ENCODE assay signal across 21 cellular contexts in the genomic region with DNA sequence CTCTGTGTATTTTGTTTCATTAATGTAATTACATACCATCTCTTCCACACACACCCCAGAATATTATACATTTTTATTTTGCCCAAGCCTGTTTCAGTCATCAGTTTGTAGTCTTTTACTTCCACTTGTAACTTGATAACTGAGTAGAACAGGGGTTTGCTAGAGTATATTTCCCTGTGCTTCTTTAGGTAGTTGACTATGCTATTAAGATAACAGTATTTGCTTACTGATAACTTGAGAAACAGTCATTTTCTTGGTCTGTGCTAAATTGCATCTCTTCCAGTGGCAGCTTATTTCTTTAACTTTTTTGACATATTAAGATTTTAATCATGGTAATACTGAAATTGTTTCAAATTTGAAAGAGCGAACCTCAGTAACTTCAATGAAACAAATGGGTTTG. TPM values are rescaled to one million over a fixed set of nuclear protein-coding genes. Genes with fewer than 3 reads are reported as not detected.
DNase-seq lines count a peak whose midpoint lies in the region; ATAC-seq, FAIRE-seq and TF ChIP-seq lines count a peak whose summit lies in the region.
"Had no signal": no experiment of that assay in that cellular context is flagged by ENCODE, and none has a peak within 500 bp of the region (broad histone marks: within the 10 kb centered on the region; RNA-seq: fewer than 3 reads in every experiment).

No MANE protein-coding gene starts in this region.

- H3K27me3 ChIP-seq in cardiac muscle cell = no peaks in the 10 kb centered on the region
- H3K27me3 ChIP-seq in body of pancreas = peaks cover 0 to 4% of the 10 kb centered on the region in 2 donors
- H3K27me3 ChIP-seq in pancreas = peaks cover 0 to 17% (median 3%) of the 10 kb centered on the region in 4 donors
- H3K27me3 ChIP-seq in endodermal cell (ENCODE audit: control insufficient read depth, insufficient read depth, low read length, poor library complexity, severe bottlenecking) = no peaks in the 10 kb centered on the region

- WGBS in body of pancreas, 2 donors = 35 to 62% methylated on average over 1 of the region's 1 CpG
- WGBS in pancreas, 2 donors = 50 to 59% methylated on average over 1 of the region's 1 CpG
- 100% methylated on average over 1 of the region's 1 CpG; no CpG with 5 or more reads in 1 of the 2 experiments for WGBS in endodermal cell (ENCODE audit: insufficient coverage in 1 of 2, insufficient read length in 1 of 2), 2 experiments

- peaks cover 25% of the 10 kb centered on the region for H3K4me1 ChIP-seq in cardiac muscle cell (ENCODE audit: low read depth)
- H3K4me1 ChIP-seq in body of pancreas = peaks cover 16% of the 10 kb centered on the region
- H3K4me1 ChIP-seq in pancreas = peaks cover 0 to 6% (median 3%) of the 10 kb centered on the region in 3 donors
- H3K4me1 ChIP-seq in endodermal cell (ENCODE audit: control insufficient read depth, insufficient read depth, low read length) = no peaks in the 10 kb centered on the region

- TF ChIP-seq CTCF in cardiac muscle cell (IDR thresholded peaks at IDR 0.05; ENCODE audit: low read depth, low read length) (no peak), body of pancreas (IDR thresholded peaks at IDR 0.05) (no peak), pancreas (IDR thresholded peaks at IDR 0.05) (no peak), endodermal cell (conservative IDR thresholded peaks at IDR 0.05) (no peak)

- no peak overlapping the region for H3K9ac ChIP-seq in endodermal cell (ENCODE audit: extremely low read depth, low read length, poor library complexity, severe bottlenecking)

- no peaks in the 10 kb centered on the region for H3K36me3 Mint-ChIP-seq in endodermal cell (ENCODE audit: low read depth)
- H3K36me3 Mint-ChIP-seq: CD14-positive monocyte; CD8-positive, alpha-beta T cell had no signal

- no peaks in the 10 kb centered on the region for H3K9me3 ChIP-seq in cardiac muscle cell (ENCODE audit: low read depth)
- no peaks in the 10 kb centered on the region for H3K9me3 ChIP-seq in body of pancreas
- no peaks in the 10 kb centered on the region for H3K9me3 ChIP-seq in pancreas
- no peaks in the 10 kb centered on the region for H3K9me3 ChIP-seq in endodermal cell (ENCODE audit: control insufficient read depth, low read length)
- H3K9me3 ChIP-seq: HAP-1 had no signal

- no peak overlapping the region for H3K4me3 ChIP-seq in cardiac muscle cell
- H3K4me3 ChIP-seq in body of pancreas = no peak overlapping the region
- no peak overlapping the region for H3K4me3 ChIP-seq in pancreas
- no peak overlapping the region for H3K4me3 ChIP-seq in endodermal cell (ENCODE audit: low read length)
- H3K4me3 ChIP-seq: HAP-1 had no signal

- no peak for TF ChIP-seq POLR2A in body of pancreas (IDR thresholded peaks at IDR 0.05)

- H3K27me3 Mint-ChIP-seq in endodermal cell (ENCODE audit: insufficient read depth) = no peaks in the 10 kb centered on the region

- peaks cover 31% of the 10 kb centered on the region for H3K9me3 Mint-ChIP-seq in endodermal cell
- H3K9me3 Mint-ChIP-seq: CD14-positive monocyte; CD8-positive, alpha-beta T cell; HFFc6 had no signal

- no peak for DNase-seq in cardiac muscle cell (ENCODE audit: low read depth in 1 of 2, low spot score in 1 of 2)
- no peak for DNase-seq in left cardiac atrium
- no peak for DNase-seq in body of pancreas
- DNase-seq in pancreas = no peak
- no peak for DNase-seq in OCI-M2 (lab: John Stamatoyannopoulos, UW; ENCODE audit: unreplicated experiment)
- no peak for DNase-seq in activated gamma-delta T cell treated with Interleukin-2 at 50 U/mL for 16 hours
- DNase-seq in endodermal cell = no peak
- DNase-seq: CD8-positive, alpha-beta T cell; COR-L47; DMS153; DMS79 treated with DMSO at 0.1 percent for 48 hours; EL; HFFc6; IMR-90 had no signal

- no peak overlapping the region for H3K4me3 Mint-ChIP-seq in endodermal cell
- H3K4me3 Mint-ChIP-seq: CD14-positive monocyte; CD8-positive, alpha-beta T cell; HFFc6 had no signal

- intact Hi-C loops in left cardiac atrium (cut with DNase I) (no loop called here), body of pancreas (cut with DNase I) (no loop called here), pancreas (cut with DNase I) (no loop called here)

- peak; percentile 91 for FAIRE-seq in pancreas (lab: Jason Lieb, UNC)
- FAIRE-seq: D721Med, G401.6, H1 had no signal

- peaks cover 6% of the 10 kb centered on the region for H3K4me1 Mint-ChIP-seq in endodermal cell
- H3K4me1 Mint-ChIP-seq: CD14-positive monocyte had no signal

- ATAC-seq in left cardiac atrium = no peak
- ATAC-seq in body of pancreas = peak; percentile 24
- peak; percentile 68 to 82 (median 71) for ATAC-seq in pancreas
- ATAC-seq: CD8-positive, alpha-beta T cell had no signal

- H3K27ac ChIP-seq in cardiac muscle cell (peak overlapping the region; percentile 41), body of pancreas (no peak overlapping the region), pancreas (peak overlapping the region in 1 of 4 donors; percentile 36), endodermal cell (ENCODE audit: low read depth, low read length) (no peak overlapping the region)
- H3K27ac ChIP-seq: 22Rv1 had no signal

- H3K27ac Mint-ChIP-seq in endodermal cell = no peak overlapping the region
- H3K27ac Mint-ChIP-seq: CD14-positive monocyte; CD8-positive, alpha-beta T cell; HFFc6 had no signal

- no peaks in the 10 kb centered on the region for H3K36me3 ChIP-seq in cardiac muscle cell
- H3K36me3 ChIP-seq in body of pancreas (replicated peaks in 1 of 2; ENCODE audit: insufficient read depth in 1 of 2, low read depth in 2 of 2) = no peaks in the 10 kb centered on the region
- no peaks in the 10 kb centered on the region for H3K36me3 ChIP-seq in pancreas
- H3K36me3 ChIP-seq in endodermal cell (ENCODE audit: control insufficient read depth, insufficient read depth, low read length) = no peaks in the 10 kb centered on the region
- H3K36me3 ChIP-seq: HAP-1 had no signal

RNA-seq across cellular contexts. Expression of a gene that starts 7.0 kb away (rescaled TPM):
- total RNA-seq in cardiac muscle cell (3.0 and 7.2 TPM in 2 replicates), left cardiac atrium (1 to 10 TPM; 4.4 to 6.0 TPM), body of pancreas (1 to 10 TPM; 9.3 to 9.6 TPM), pancreas (1 to 10 TPM; 3.1 to 5.4 (median 4.1) TPM), endodermal cell (under 1 TPM; 0.13 to 0.49 TPM)
- polyA plus RNA-seq in cardiac muscle cell (2.2 and 3.0 TPM in 2 replicates), pancreas (1 to 10 TPM; 1.2 to 1.3 TPM)
- polyA plus RNA-seq in endodermal cell (2013, experiment 1 of 2) = 0.53 TPM
- 0.62 TPM for polyA plus RNA-seq in endodermal cell (2013, experiment 2 of 2)
- total RNA-seq: CD8-positive, alpha-beta T cell; HFFc6 had no signal
- polyA plus RNA-seq: BJ had no signal

Comparison
In these comparisons a context has a peak if more than half of its experiments do, and no peak if none do; other contexts are left out.
1. ATAC-seq: peak in body of pancreas (single experiment) and pancreas (4 of 4); none in left cardiac atrium (0 of 2).